In genomic region chr2:124485659-124486058, GRCh38 we compare ENCODE assay signal across 23 cellular contexts.
DNase-seq lines count a peak whose midpoint lies in the region; ATAC-seq and TF ChIP-seq lines count a peak whose summit lies in the region.
"Had no signal": no experiment of that assay in that cellular context is flagged by ENCODE, and none has a peak within 500 bp of the region (broad histone marks: within the 10 kb centered on the region; RNA-seq: fewer than 3 reads in every experiment).

No MANE protein-coding gene starts in this region.

- ATAC-seq in HG03565 (IDR thresholded peaks at IDR 0.05; ENCODE audit: unreplicated experiment): no peak

- no peak overlapping the region for H3K27ac Mint-ChIP-seq in neural crest cell (ENCODE audit: unreplicated experiment)
- H3K27ac Mint-ChIP-seq: CD4-positive, alpha-beta T cell had no signal

- H3K36me3 ChIP-seq in WERI-Rb-1: no peaks in the 10 kb centered on the region
- H3K36me3 ChIP-seq: MG63 had no signal

- H3K4me3 ChIP-seq in LNCaP clone FGC (ENCODE audit: low read depth, low read length) (no peak overlapping the region), WERI-Rb-1 (ENCODE audit: low read depth, low read length) (no peak overlapping the region)
- H3K4me3 ChIP-seq: MG63, PC-9, SK-N-MC had no signal

- no peaks in the 10 kb centered on the region for H3K27me3 ChIP-seq in WERI-Rb-1 (ENCODE audit: insufficient read depth, low read depth, severe bottlenecking)
- H3K27me3 ChIP-seq: MG63 had no signal

- H3K9me3 Mint-ChIP-seq in neural crest cell: no peaks in the 10 kb centered on the region

- peaks cover 9% of the 10 kb centered on the region for H3K4me1 Mint-ChIP-seq in neural crest cell

- H3K36me3 Mint-ChIP-seq in neural crest cell (ENCODE audit: low read depth): no peaks in the 10 kb centered on the region

- no peaks in the 10 kb centered on the region for H3K9me3 ChIP-seq in WERI-Rb-1 (ENCODE audit: severe bottlenecking)
- H3K9me3 ChIP-seq: MG63 had no signal

- no peaks in the 10 kb centered on the region for H3K27me3 Mint-ChIP-seq in neural crest cell (ENCODE audit: low read depth)
- H3K27me3 Mint-ChIP-seq: CD4-positive, alpha-beta T cell had no signal

- DNase-seq in DMS53 (lab: John Stamatoyannopoulos, UW) (peak; percentile 8), DMS53 treated with DMSO at 0.1 percent for 48 hours (lab: John Stamatoyannopoulos, UW; ENCODE audit: unreplicated experiment) (no peak), LNCaP clone FGC (ENCODE audit: low read depth) (no peak), WERI-Rb-1 (peak; percentile 10), neural crest cell (ENCODE audit: low read depth, low spot score) (no peak), NCI-H510A treated with DMSO at 0.1 percent for 48 hours (lab: John Stamatoyannopoulos, UW) (no peak), GM19238 (ENCODE audit: insufficient read length, low spot score) (no peak)
- DNase-seq: CD4-positive, alpha-beta T cell; COR-L47; GDM1; Karpas-422; MG63; NCI-H1092 treated with DMSO at 0.1 percent for 48 hours; NCI-H1436 treated with DMSO at 0.1 percent for 48 hours; NCI-H2029 treated with DMSO at 0.1 percent for 48 hours; NCI-H2171; NCI-H526 treated with DMSO at 0.1 percent for 48 hours; PC-9; RPMI8226; SHP77; SW 1271 had no signal

- TF ChIP-seq CTCF in LNCaP clone FGC (IDR thresholded peaks at IDR 0.05; ENCODE audit: control insufficient read depth, extremely low read depth, insufficient read depth) (peak; percentile 32; the same call in 1 of the 2 replicates), WERI-Rb-1 (IDR thresholded peaks at IDR 0.05; ENCODE audit: low read depth, low read length) (peak; percentile 46), neural crest cell (conservative IDR thresholded peaks at IDR 0.05) (peak; percentile 19)

- H3K27ac ChIP-seq in WERI-Rb-1: no peak overlapping the region
- H3K27ac ChIP-seq: PC-9, SK-N-MC had no signal

- H3K4me3 Mint-ChIP-seq in neural crest cell: no peak overlapping the region
- H3K4me3 Mint-ChIP-seq: CD4-positive, alpha-beta T cell had no signal

Comparison
In these comparisons a context has a peak if more than half of its experiments do, and no peak if none do; other contexts are left out.
1. DNase-seq: peak in DMS53 (single experiment) and WERI-Rb-1 (single experiment); none in DMS53 treated with DMSO at 0.1 percent for 48 hours (single experiment), LNCaP clone FGC (single experiment), neural crest cell (single experiment), NCI-H510A treated with DMSO at 0.1 percent for 48 hours (single experiment) and GM19238 (single experiment).
2. Peak in every context shown above with its lines, with median percentiles within 50 percentile points of each other: CTCF ChIP-seq.